In the genomic region with DNA sequence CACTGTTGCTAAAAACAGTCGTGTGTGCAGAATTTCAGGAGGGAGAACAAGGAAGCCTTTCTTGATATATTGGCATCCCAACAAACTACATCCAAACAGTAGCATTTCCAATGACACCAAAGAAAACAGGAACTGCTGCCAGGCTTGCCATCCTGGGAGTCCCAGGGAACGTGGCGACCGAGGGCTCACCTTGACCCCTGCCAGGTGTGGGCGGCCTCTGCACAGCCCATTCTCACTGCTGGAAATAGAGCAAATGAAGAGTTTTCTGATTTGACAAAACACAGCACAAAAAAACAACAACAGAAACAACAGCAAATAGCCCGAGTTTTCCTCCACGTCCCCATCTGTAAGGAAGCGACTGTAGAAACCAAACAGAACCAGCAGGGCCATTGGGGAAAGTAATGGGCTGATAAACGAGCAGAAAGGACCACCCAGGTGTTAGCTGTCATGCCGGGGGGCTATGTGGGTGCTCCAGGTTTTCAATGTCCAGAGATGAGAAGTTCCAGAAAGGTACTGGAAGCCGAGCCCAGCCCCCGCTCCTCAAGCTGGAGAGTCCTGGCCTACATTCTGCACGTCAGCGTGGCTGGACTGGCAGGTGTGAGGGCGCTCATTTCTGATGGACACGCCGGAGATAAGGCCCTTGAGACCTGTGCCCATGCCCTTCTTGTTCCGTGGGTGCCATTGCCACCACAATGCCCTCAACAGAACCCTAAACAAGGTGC, we compare ENCODE assay signal across 1 cellular context.
TF ChIP-seq lines count a peak whose summit lies in the region.

No MANE protein-coding gene starts in this region.

TF ChIP-seq in IMR-90, 13 proteins besides CTCF, POLR2A, EP300 and RAD21:
- TF ChIP-seq SMC3 (IDR thresholded peaks at IDR 0.05; ENCODE audit: low read depth, low read length) = no peak
- no peak for TF ChIP-seq CHD1 (IDR thresholded peaks at IDR 0.05; ENCODE audit: low read depth, low read length)
- TF ChIP-seq, protein P1, sequence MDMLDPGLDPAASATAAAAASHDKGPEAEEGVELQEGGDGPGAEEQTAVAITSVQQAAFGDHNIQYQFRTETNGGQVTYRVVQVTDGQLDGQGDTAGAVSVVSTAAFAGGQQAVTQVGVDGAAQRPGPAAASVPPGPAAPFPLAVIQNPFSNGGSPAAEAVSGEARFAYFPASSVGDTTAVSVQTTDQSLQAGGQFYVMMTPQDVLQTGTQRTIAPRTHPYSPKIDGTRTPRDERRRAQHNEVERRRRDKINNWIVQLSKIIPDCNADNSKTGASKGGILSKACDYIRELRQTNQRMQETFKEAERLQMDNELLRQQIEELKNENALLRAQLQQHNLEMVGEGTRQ (IDR thresholded peaks at IDR 0.05; ENCODE audit: low read depth, low read length) = no peak
- no peak for TF ChIP-seq FOS (IDR thresholded peaks at IDR 0.05; ENCODE audit: low read depth, low read length)
- TF ChIP-seq RFX5 (IDR thresholded peaks at IDR 0.05; ENCODE audit: low read depth, low read length) = no peak
- TF ChIP-seq, protein P2, sequence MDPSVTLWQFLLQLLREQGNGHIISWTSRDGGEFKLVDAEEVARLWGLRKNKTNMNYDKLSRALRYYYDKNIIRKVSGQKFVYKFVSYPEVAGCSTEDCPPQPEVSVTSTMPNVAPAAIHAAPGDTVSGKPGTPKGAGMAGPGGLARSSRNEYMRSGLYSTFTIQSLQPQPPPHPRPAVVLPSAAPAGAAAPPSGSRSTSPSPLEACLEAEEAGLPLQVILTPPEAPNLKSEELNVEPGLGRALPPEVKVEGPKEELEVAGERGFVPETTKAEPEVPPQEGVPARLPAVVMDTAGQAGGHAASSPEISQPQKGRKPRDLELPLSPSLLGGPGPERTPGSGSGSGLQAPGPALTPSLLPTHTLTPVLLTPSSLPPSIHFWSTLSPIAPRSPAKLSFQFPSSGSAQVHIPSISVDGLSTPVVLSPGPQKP (IDR thresholded peaks at IDR 0.05; ENCODE audit: borderline replicate concordance, low read depth, low read length) = no peak
- TF ChIP-seq RCOR1 (IDR thresholded peaks at IDR 0.05; ENCODE audit: insufficient replicate concordance, low read length) = no peak
- no peak for TF ChIP-seq MXI1 (IDR thresholded peaks at IDR 0.05; ENCODE audit: borderline replicate concordance, low read depth, low read length)
- TF ChIP-seq CEBPB (IDR thresholded peaks at IDR 0.05; ENCODE audit: low read depth, low read length) = no peak
- TF ChIP-seq MAZ (IDR thresholded peaks at IDR 0.05; ENCODE audit: borderline replicate concordance, low read depth, low read length) = no peak
- TF ChIP-seq BHLHE40 (IDR thresholded peaks at IDR 0.05; ENCODE audit: low read depth, low read length) = no peak
- no peak for TF ChIP-seq NFE2L2 (IDR thresholded peaks at IDR 0.05; ENCODE audit: low read depth, low read length)
- no peak for TF ChIP-seq MAFK (IDR thresholded peaks at IDR 0.05; ENCODE audit: low read depth, low read length)
TF ChIP-seq in IMR-90: peak in this region for 0.
